Comparison of ENCODE assay signal across 21 cellular contexts in genomic region chr11:1936781-1937615, GRCh38. TPM values are rescaled to one million over a fixed set of nuclear protein-coding genes. Genes with fewer than 3 reads are reported as not detected.
DNase-seq lines count a peak whose midpoint lies in the region; ATAC-seq, FAIRE-seq and TF ChIP-seq lines count a peak whose summit lies in the region.
"Had no signal": no experiment of that assay in that cellular context is flagged by ENCODE, and none has a peak within 500 bp of the region (broad histone marks: within the 10 kb centered on the region; RNA-seq: fewer than 3 reads in every experiment).

No MANE protein-coding gene starts in this region.

- no peaks in the 10 kb centered on the region for H3K27me3 Mint-ChIP-seq in activated naive CD4-positive, alpha-beta T cell treated with anti-CD3 and anti-CD28 coated beads for 36 hours (ENCODE audit: low read depth)

- H3K27ac ChIP-seq in K562 (ENCODE audit: extremely low read depth, low read depth, low read length) = no peak overlapping the region
- H3K27ac ChIP-seq in HepG2 (ENCODE audit: extremely low read length, insufficient read depth, low read length) = no peak overlapping the region
- H3K27ac ChIP-seq in spleen = no peak overlapping the region
- H3K27ac ChIP-seq in GM23248 = no peak overlapping the region

- DNase-seq in activated naive CD4-positive, alpha-beta T cell treated with anti-CD3 and anti-CD28 coated beads, Interleukin-2, amount 50 U/mL, for 16 hours = peak; percentile 8
- no peak for DNase-seq in activated naive CD4-positive, alpha-beta T cell treated with anti-CD3 and anti-CD28 coated beads for 36 hours
- DNase-seq in K562 (ENCODE audit: extremely low read depth in 1 of 4, low spot score in 3 of 4) = no peak
- no peak for DNase-seq in HepG2 (ENCODE audit: low spot score)
- peak; percentile 76 for DNase-seq in spleen
- DNase-seq in GM23248 = no peak
- DNase-seq in OCI-M1 (lab: John Stamatoyannopoulos, UW) = no peak
- DNase-seq: activated CD4-positive, alpha-beta T cell treated with anti-CD3 and anti-CD28 coated beads, Interleukin-2, amount 50 U/mL, for 48 hours; amniotic stem cell; HCEC 1CT; NCI-H1694 treated with DMSO at 0.1 percent for 48 hours; NCI-H510A treated with DMSO at 0.1 percent for 48 hours; retina; stimulated activated CD4-positive, alpha-beta T cell treated with anti-CD3 and anti-CD28 coated beads, Interleukin-2, amount 100 ng/mL, for 48 hours had no signal

- H3K4me3 Mint-ChIP-seq in activated naive CD4-positive, alpha-beta T cell treated with anti-CD3 and anti-CD28 coated beads for 36 hours = no peak overlapping the region
- H3K4me3 Mint-ChIP-seq: naive thymus-derived CD8-positive, alpha-beta T cell had no signal

- no peak for TF ChIP-seq RAD21 in K562 (CRISPR knock-in tag; conservative IDR thresholded peaks at IDR 0.05 in 1 of 2, IDR thresholded peaks at IDR 0.05 in 1 of 2)
- no peak for TF ChIP-seq RAD21 in HepG2 (CRISPR knock-in tag; IDR thresholded peaks at IDR 0.05)

- H3K4me1 Mint-ChIP-seq in activated naive CD4-positive, alpha-beta T cell treated with anti-CD3 and anti-CD28 coated beads for 36 hours (ENCODE audit: low read depth) = peaks cover 3% of the 10 kb centered on the region

- H3K9ac ChIP-seq in K562 (ENCODE audit: insufficient read depth in 1 of 2, low read depth in 2 of 2, low read length in 2 of 2) (no peak overlapping the region), HepG2 (ENCODE audit: insufficient read depth, low read depth, low read length) (no peak overlapping the region), GM23248 (no peak overlapping the region)

- POLR2A ChIA-PET in K562 (lab: Yijun Ruan, JAX) = interaction anchor here (0.6 to 1.2 kb wide), 2 partner anchors 23 to 25 kb away, joined by 3 read pairs; no protein-coding TSS in a partner anchor
- POLR2A ChIA-PET in HepG2 (lab: Yijun Ruan, JAX) = no interaction called here

- H3K27me3 ChIP-seq in K562 (ENCODE audit: control insufficient read depth in 2 of 2, insufficient read depth in 2 of 2, low read length in 2 of 2) (peaks cover 22 to 68% of the 10 kb centered on the region in 2 experiments; a peak in 4 of 5 replicates), HepG2 (ENCODE audit: control insufficient read depth in 1 of 2, insufficient read depth in 2 of 2, low read length in 2 of 2) (peaks cover 18 to 64% of the 10 kb centered on the region in 2 experiments), spleen (replicated peaks in 1 of 7) (peaks cover 0 to 23% (median 0%) of the 10 kb centered on the region in 7 donors), GM23248 (replicated peaks; ENCODE audit: insufficient read depth) (0 out of 2 replicates have a peak, but pooled peaks cover 4% of the 10 kb centered on the region)

- 0 out of 2 replicates have a peak, but pooled peaks cover 4% of the 10 kb centered on the region for H4K20me1 ChIP-seq in K562 (replicated peaks; ENCODE audit: control insufficient read depth, insufficient read depth, low read length)
- no peaks in the 10 kb centered on the region for H4K20me1 ChIP-seq in HepG2 (ENCODE audit: insufficient read depth, low read length)
- H4K20me1 ChIP-seq in GM23248 (ENCODE audit: insufficient read depth) = no peaks in the 10 kb centered on the region

- H3K4me1 ChIP-seq in K562 (replicated peaks in 1 of 2; ENCODE audit: control insufficient read depth in 2 of 2, insufficient read depth in 2 of 2, low read length in 2 of 2) = peaks cover 0 to 45% of the 10 kb centered on the region in 2 experiments; a peak in 2 of 5 replicates
- no peaks in the 10 kb centered on the region for H3K4me1 ChIP-seq in HepG2 (ENCODE audit: insufficient read depth, low read length)
- peaks cover 0 to 9% (median 6%) of the 10 kb centered on the region in 6 donors for H3K4me1 ChIP-seq in spleen
- H3K4me1 ChIP-seq in GM23248 (ENCODE audit: insufficient read depth) = no peaks in the 10 kb centered on the region

- TF ChIP-seq CTCF in K562 (IDR thresholded peaks at IDR 0.05 in 2 of 3, conservative IDR thresholded peaks at IDR 0.05 in 1 of 3; ENCODE audit: insufficient read depth in 2 of 3, low read depth in 1 of 3, low read length in 3 of 3) (no peak), HepG2 (CRISPR knock-in tag; IDR thresholded peaks at IDR 0.05) (no peak), spleen (IDR thresholded peaks at IDR 0.05 in 8 of 11, conservative IDR thresholded peaks at IDR 0.05 in 3 of 11) (no peak)

- TF ChIP-seq POLR2A in K562 (conservative IDR thresholded peaks at IDR 0.05) (no peak), HepG2 (IDR thresholded peaks at IDR 0.05; ENCODE audit: insufficient read depth in 1 of 2, low read depth in 2 of 2, low read length in 2 of 2) (no peak), spleen (IDR thresholded peaks at IDR 0.05) (no peak)

- H3K27ac Mint-ChIP-seq in activated naive CD4-positive, alpha-beta T cell treated with anti-CD3 and anti-CD28 coated beads for 36 hours = no peak overlapping the region
- H3K27ac Mint-ChIP-seq: naive thymus-derived CD8-positive, alpha-beta T cell had no signal

- H3K4me3 ChIP-seq in K562 (no peak overlapping the region), HepG2 (replicated peaks in 1 of 3; ENCODE audit: insufficient read depth in 1 of 3, low read depth in 2 of 3, low read length in 3 of 3) (no peak overlapping the region), spleen (no peak overlapping the region), GM23248 (no peak overlapping the region)

- H3K9me3 ChIP-seq in K562 (replicated peaks; ENCODE audit: control insufficient read depth, insufficient read depth, low read depth, low read length) = no peaks in the 10 kb centered on the region
- no peaks in the 10 kb centered on the region for H3K9me3 ChIP-seq in HepG2 (ENCODE audit: low read length)
- no peaks in the 10 kb centered on the region for H3K9me3 ChIP-seq in spleen
- H3K9me3 ChIP-seq in GM23248 (ENCODE audit: low read depth) = no peaks in the 10 kb centered on the region

- no peaks in the 10 kb centered on the region for H3K9me2 ChIP-seq in GM23248 (ENCODE audit: insufficient read depth)

- H3K79me2 ChIP-seq in K562 (ENCODE audit: control insufficient read depth, insufficient read depth, low read length) = no peaks in the 10 kb centered on the region
- H3K79me2 ChIP-seq in HepG2 (ENCODE audit: insufficient read depth, low read length) = no peaks in the 10 kb centered on the region
- H3K79me2 ChIP-seq in GM23248 (ENCODE audit: insufficient read depth) = no peaks in the 10 kb centered on the region

- no peaks in the 10 kb centered on the region for H3K36me3 Mint-ChIP-seq in activated naive CD4-positive, alpha-beta T cell treated with anti-CD3 and anti-CD28 coated beads for 36 hours (ENCODE audit: low read depth)
- H3K36me3 Mint-ChIP-seq: naive thymus-derived CD8-positive, alpha-beta T cell had no signal

- CTCF ChIA-PET in activated naive CD4-positive, alpha-beta T cell treated with anti-CD3 and anti-CD28 coated beads for 36 hours (lab: Charles Lee) = interaction anchor here (0.8 kb wide), 1 partner anchor 284 kb away, joined by 4 read pairs; no protein-coding TSS in a partner anchor
- CTCF ChIA-PET in K562 (lab: Yijun Ruan, JAX; ENCODE audit: low intra/inter-chr PET ratio) = interaction anchor here (0.7 kb wide), 1 partner anchor 1293 kb away, joined by 3 read pairs; no protein-coding TSS in a partner anchor
- CTCF ChIA-PET in HepG2 (lab: Yijun Ruan, JAX; ENCODE audit: low intra/inter-chr PET ratio, low total read pairs) = no interaction called here

- H3K36me3 ChIP-seq in K562 (ENCODE audit: control insufficient read depth, insufficient read depth, low read length) = no peaks in the 10 kb centered on the region
- no peaks in the 10 kb centered on the region for H3K36me3 ChIP-seq in HepG2 (replicated peaks in 1 of 2; ENCODE audit: control insufficient read depth in 1 of 2, insufficient read depth in 2 of 2, low read length in 2 of 2)
- no peaks in the 10 kb centered on the region for H3K36me3 ChIP-seq in spleen
- H3K36me3 ChIP-seq in GM23248 (ENCODE audit: low read depth) = no peaks in the 10 kb centered on the region

- 5% methylated on average over 23 of the region's 34 CpGs for WGBS in K562 (ENCODE audit: insufficient coverage, low coverage, missing lambda C conversion rate)
- 82% methylated on average over 3 of the region's 34 CpGs for WGBS in HepG2 (ENCODE audit: low lambda C conversion rate)
- 83 to 93% (median 91%) methylated on average over 15 to 34 of the region's 34 CpGs for WGBS in spleen, 5 donors
- WGBS in GM23248 (ENCODE audit: low coverage in 1 of 2, low lambda C conversion rate in 2 of 2, missing lambda C conversion rate in 2 of 2), 2 experiments = 71 to 72% methylated on average over 19 to 33 of the region's 34 CpGs

- H2AFZ ChIP-seq in K562 (ENCODE audit: low read depth, low read length) (no peak overlapping the region), HepG2 (ENCODE audit: low read length) (no peak overlapping the region), GM23248 (no peak overlapping the region)

- FAIRE-seq in K562 (lab: Jason Lieb, UNC) (no peak), HepG2 (lab: Jason Lieb, UNC) (no peak)
- FAIRE-seq: D721Med had no signal

- H3F3A ChIP-seq in GM23248 (ENCODE audit: insufficient read depth) = no peaks in the 10 kb centered on the region

- H3K4me2 ChIP-seq in K562 (ENCODE audit: insufficient read depth, low read length) (no peak overlapping the region), HepG2 (ENCODE audit: low read depth, low read length) (no peak overlapping the region), GM23248 (ENCODE audit: unreplicated experiment) (no peak overlapping the region)

- no peak for TF ChIP-seq EP300 in K562 (IDR thresholded peaks at IDR 0.05; ENCODE audit: low read length)
- no peak for TF ChIP-seq EP300 in HepG2 (IDR thresholded peaks at IDR 0.05; ENCODE audit: low read depth in 2 of 2, low read length in 2 of 2)
- TF ChIP-seq EP300 in HepG2 (CRISPR knock-in tag; IDR thresholded peaks at IDR 0.05; ENCODE audit: borderline replicate concordance) = no peak

- no peaks in the 10 kb centered on the region for H3K9me1 ChIP-seq in K562 (ENCODE audit: control insufficient read depth, insufficient read depth, low read length)

- ATAC-seq in K562 (peak; percentile 42), HepG2 (peak; percentile 20), HG03342 (IDR thresholded peaks at IDR 0.05; ENCODE audit: unreplicated experiment) (no peak)
- ATAC-seq: naive thymus-derived CD8-positive, alpha-beta T cell had no signal

- no TSS peak for BruUV-seq in K562 (replicated peaks; lab: Mats Ljungman, UMichigan)
- BruUV-seq in HepG2 (replicated peaks; lab: Mats Ljungman, UMichigan) = no TSS peak

- no peaks in the 10 kb centered on the region for H3K9me3 Mint-ChIP-seq in activated naive CD4-positive, alpha-beta T cell treated with anti-CD3 and anti-CD28 coated beads for 36 hours
- H3K9me3 Mint-ChIP-seq: naive thymus-derived CD8-positive, alpha-beta T cell had no signal

- in situ Hi-C loops in K562 (cut with MboI) (no loop called here), HepG2 (cut with HindIII; ENCODE audit: extremely low pct_ligation_motif_present, low pct_unique_long_range_greater_than_20kb) (no loop called here), GM23248 (cut with MboI) (no loop called here)

- intact Hi-C loops in activated naive CD4-positive, alpha-beta T cell treated with anti-CD3 and anti-CD28 coated beads for 36 hours (cut with micrococcal nuclease) = no loop called here
- intact Hi-C loops in K562 (cut with micrococcal nuclease) (no loop called here), HepG2 (cut with micrococcal nuclease; ENCODE audit: unreplicated experiment) (no loop called here), spleen (cut with DNase I; ENCODE audit: low total_unique reads) (no loop called here)

RNA-seq across cellular contexts. Expression of gene MRPL23, which starts 10.1 kb away (rescaled TPM):
- 100 to 1,000 TPM; 125 to 127 TPM for total RNA-seq in activated naive CD4-positive, alpha-beta T cell treated with anti-CD3 and anti-CD28 coated beads for 36 hours
- total RNA-seq in K562 (2011; cell fraction: chromatin; rRNA removed; ENCODE audit: low replicate concordance) = 26.8 and 80.9 TPM in 2 replicates
- total RNA-seq in K562 (2011; cell fraction: nucleolus; rRNA removed) = 67.7 and 84.7 TPM in 2 replicates
- total RNA-seq in K562 (2011; cell fraction: nucleoplasm; rRNA removed) = 43.5 and 46.6 TPM in 2 replicates
- total RNA-seq in K562 (2014; rRNA removed) = 109 and 128 TPM in 2 replicates
- 17.5 and 22.7 TPM in 2 replicates for total RNA-seq in K562 (2014; rRNA removed; fragmentation: Illumina TruSeq; extraction: Trizol)
- total RNA-seq in K562 (2015; rRNA removed; fragmentation: Illumina TruSeq; extraction: Trizol) = 46.2 and 53.3 TPM in 2 replicates
- 63.7 and 72.7 TPM in 2 replicates for total RNA-seq in K562 (2021)
- 35.5 and 50.9 TPM in 2 replicates for polyA plus RNA-seq in K562 (2011; rRNA removed)
- 131 and 155 TPM in 2 replicates for polyA plus RNA-seq in K562 (2011; cell fraction: cytosol; rRNA removed)
- polyA plus RNA-seq in K562 (2011; cell fraction: nucleus; rRNA removed) = 75.9 and 80.7 TPM in 2 replicates
- 44.3 and 53.3 TPM in 2 replicates for polyA plus RNA-seq in K562 (2012)
- 37.4 and 42.9 TPM in 2 replicates for polyA plus RNA-seq in K562 (2014; fragmentation: Illumina TruSeq; extraction: Trizol)
- 1 to 10 TPM in 1 of 2 experiments, under 1 TPM in 1; 0.44 to 1.1 TPM for polyA plus RNA-seq in K562 (2014; fragmentation: Nextera tagmentation; extraction: Ambion mirVana)
- polyA plus RNA-seq in K562 (2014; rRNA removed) = 79.9 and 85.9 TPM in 2 replicates
- polyA minus RNA-seq in K562 (2011; rRNA and poly(A)+ RNA removed) = 19.0 and 20.5 TPM in 2 replicates
- 40.8 and 45.4 TPM in 2 replicates for polyA minus RNA-seq in K562 (2011; cell fraction: cytosol; rRNA and poly(A)+ RNA removed)
- polyA minus RNA-seq in K562 (2011; cell fraction: nucleus; rRNA and poly(A)+ RNA removed) = 53.0 and 70.8 TPM in 2 replicates
- 123 and 126 TPM in 2 replicates for total RNA-seq in HepG2 (2016; rRNA removed; fragmentation: Illumina TruSeq; extraction: Trizol)
- total RNA-seq in HepG2 (2016; cell fraction: cytosol; rRNA removed; fragmentation: Illumina TruSeq; extraction: Trizol; ENCODE audit: low read depth) = 53.4 and 58.2 TPM in 2 replicates
- 128 and 132 TPM in 2 replicates for total RNA-seq in HepG2 (2016; cell fraction: insoluble cytoplasmic fraction; rRNA removed; fragmentation: Illumina TruSeq; extraction: Trizol)
- 80.8 and 94.7 TPM in 2 replicates for total RNA-seq in HepG2 (2016; cell fraction: membrane; rRNA removed; fragmentation: Illumina TruSeq; extraction: Trizol)
- 49.8 and 57.3 TPM in 2 replicates for total RNA-seq in HepG2 (2016; cell fraction: nucleus; rRNA removed; fragmentation: Illumina TruSeq; extraction: Trizol)
- polyA plus RNA-seq in HepG2 (2011; rRNA removed) = 63.1 and 67.8 TPM in 2 replicates
- polyA plus RNA-seq in HepG2 (2011; cell fraction: cytosol; rRNA removed) = 127 and 181 TPM in 2 replicates
- 73.2 and 99.6 TPM in 2 replicates for polyA plus RNA-seq in HepG2 (2011; cell fraction: nucleus; rRNA removed)
- 44.3 and 57.8 TPM in 2 replicates for polyA plus RNA-seq in HepG2 (2012)
- polyA plus RNA-seq in HepG2 (2016; cell fraction: cytosol; fragmentation: Illumina TruSeq; extraction: Trizol; ENCODE audit: low read depth) = 59.4 and 69.4 TPM in 2 replicates
- 137 TPM in 2 replicates for polyA plus RNA-seq in HepG2 (2016; cell fraction: insoluble cytoplasmic fraction; fragmentation: Illumina TruSeq; extraction: Trizol; ENCODE audit: low read depth)
- polyA plus RNA-seq in HepG2 (2016; cell fraction: membrane; fragmentation: Illumina TruSeq; extraction: Trizol; ENCODE audit: low read depth) = 70.9 and 88.2 TPM in 2 replicates
- 88.0 and 95.8 TPM in 2 replicates for polyA plus RNA-seq in HepG2 (2016; cell fraction: nucleus; fragmentation: Illumina TruSeq; extraction: Trizol; ENCODE audit: insufficient read depth, low read depth)
- polyA minus RNA-seq in HepG2 (2011; rRNA and poly(A)+ RNA removed; ENCODE audit: low replicate concordance) = 35.5 and 42.4 TPM in 2 replicates
- polyA minus RNA-seq in HepG2 (2011; cell fraction: cytosol; rRNA and poly(A)+ RNA removed) = 25.7 and 31.7 TPM in 2 replicates
- polyA minus RNA-seq in HepG2 (2011; cell fraction: nucleus; rRNA and poly(A)+ RNA removed) = 29.7 and 35.8 TPM in 2 replicates
- 10 to 100 TPM; 32.5 to 75.2 (median 44.5) TPM for total RNA-seq in spleen
- polyA plus RNA-seq in spleen = 100 to 1,000 TPM in 2 of 3 donors, 10 to 100 TPM in 1; 58.7 to 160 (median 122) TPM
- total RNA-seq in GM23248 (2014; rRNA removed; shearing (Covaris generic)) = 47.7 and 70.6 TPM in 2 replicates
- polyA plus RNA-seq in GM23248 (2016; fragmentation: Nextera tagmentation; extraction: Ambion mirVana) = 40.5 and 40.9 TPM in 2 replicates

RNA-seq across cellular contexts. Expression of gene TNNT3, which starts 17.5 kb away (rescaled TPM):
- total RNA-seq in activated naive CD4-positive, alpha-beta T cell treated with anti-CD3 and anti-CD28 coated beads for 36 hours = 1 to 10 TPM; 2.3 to 3.3 TPM
- not detected in 2 replicates for total RNA-seq in K562 (2011; cell fraction: chromatin; rRNA removed; ENCODE audit: low replicate concordance)
- not detected in 2 replicates for total RNA-seq in K562 (2011; cell fraction: nucleolus; rRNA removed)
- total RNA-seq in K562 (2011; cell fraction: nucleoplasm; rRNA removed) = not detected in 2 replicates
- total RNA-seq in K562 (2014; rRNA removed) = not detected in 2 replicates
- total RNA-seq in K562 (2014; rRNA removed; fragmentation: Illumina TruSeq; extraction: Trizol) = not detected in 2 replicates
- not detected in 2 replicates for total RNA-seq in K562 (2015; rRNA removed; fragmentation: Illumina TruSeq; extraction: Trizol)
- total RNA-seq in K562 (2021) = not detected in 2 replicates
- 0.10 TPM in 1 of 2 replicates, not detected in the other for polyA plus RNA-seq in K562 (2011; rRNA removed)
- not detected in 2 replicates for polyA plus RNA-seq in K562 (2011; cell fraction: cytosol; rRNA removed)
- polyA plus RNA-seq in K562 (2011; cell fraction: nucleus; rRNA removed) = 0.41 and 0.70 TPM in 2 replicates
- polyA plus RNA-seq in K562 (2012) = not detected in 2 replicates
- polyA plus RNA-seq in K562 (2014; fragmentation: Illumina TruSeq; extraction: Trizol) = not detected in 2 replicates
- polyA plus RNA-seq in K562 (2014; fragmentation: Nextera tagmentation; extraction: Ambion mirVana) = not detected
- polyA plus RNA-seq in K562 (2014; rRNA removed) = not detected in 2 replicates
- polyA minus RNA-seq in K562 (2011; rRNA and poly(A)+ RNA removed) = not detected in 2 replicates
- not detected in 2 replicates for polyA minus RNA-seq in K562 (2011; cell fraction: cytosol; rRNA and poly(A)+ RNA removed)
- not detected in 2 replicates for polyA minus RNA-seq in K562 (2011; cell fraction: nucleus; rRNA and poly(A)+ RNA removed)
- not detected in 2 replicates for total RNA-seq in HepG2 (2016; rRNA removed; fragmentation: Illumina TruSeq; extraction: Trizol)
- total RNA-seq in HepG2 (2016; cell fraction: cytosol; rRNA removed; fragmentation: Illumina TruSeq; extraction: Trizol; ENCODE audit: low read depth) = not detected in 2 replicates
- total RNA-seq in HepG2 (2016; cell fraction: insoluble cytoplasmic fraction; rRNA removed; fragmentation: Illumina TruSeq; extraction: Trizol) = not detected in 2 replicates
- not detected in 2 replicates for total RNA-seq in HepG2 (2016; cell fraction: membrane; rRNA removed; fragmentation: Illumina TruSeq; extraction: Trizol)
- not detected in 2 replicates for total RNA-seq in HepG2 (2016; cell fraction: nucleus; rRNA removed; fragmentation: Illumina TruSeq; extraction: Trizol)
- not detected in 2 replicates for polyA plus RNA-seq in HepG2 (2011; rRNA removed)
- polyA plus RNA-seq in HepG2 (2011; cell fraction: cytosol; rRNA removed) = not detected in 2 replicates
- not detected in 2 replicates for polyA plus RNA-seq in HepG2 (2011; cell fraction: nucleus; rRNA removed)
- not detected in 2 replicates for polyA plus RNA-seq in HepG2 (2012)
- polyA plus RNA-seq in HepG2 (2016; cell fraction: cytosol; fragmentation: Illumina TruSeq; extraction: Trizol; ENCODE audit: low read depth) = not detected in 2 replicates
- polyA plus RNA-seq in HepG2 (2016; cell fraction: insoluble cytoplasmic fraction; fragmentation: Illumina TruSeq; extraction: Trizol; ENCODE audit: low read depth) = not detected in 2 replicates
- not detected in 2 replicates for polyA plus RNA-seq in HepG2 (2016; cell fraction: membrane; fragmentation: Illumina TruSeq; extraction: Trizol; ENCODE audit: low read depth)
- not detected in 2 replicates for polyA plus RNA-seq in HepG2 (2016; cell fraction: nucleus; fragmentation: Illumina TruSeq; extraction: Trizol; ENCODE audit: insufficient read depth, low read depth)
- polyA minus RNA-seq in HepG2 (2011; rRNA and poly(A)+ RNA removed; ENCODE audit: low replicate concordance) = not detected in 2 replicates
- polyA minus RNA-seq in HepG2 (2011; cell fraction: cytosol; rRNA and poly(A)+ RNA removed) = not detected in 2 replicates
- polyA minus RNA-seq in HepG2 (2011; cell fraction: nucleus; rRNA and poly(A)+ RNA removed) = not detected in 2 replicates
- total RNA-seq in spleen = 1 to 10 TPM in 5 of 7 donors, under 1 TPM in 1, not detected in 1; 0.97 to 4.9 (median 1.9) TPM
- polyA plus RNA-seq in spleen = 1 to 10 TPM in 2 of 3 donors, under 1 TPM in 1; 0.64 to 4.4 (median 3.5) TPM
- not detected in 2 replicates for total RNA-seq in GM23248 (2014; rRNA removed; shearing (Covaris generic))
- polyA plus RNA-seq in GM23248 (2016; fragmentation: Nextera tagmentation; extraction: Ambion mirVana) = not detected in 2 replicates
- total RNA-seq: lung microvascular endothelial cell, temporal lobe had no signal

RNA-seq across cellular contexts. Expression of gene PRR33, which starts 45.3 kb away (rescaled TPM):
- under 1 TPM; 0.07 to 0.12 TPM for total RNA-seq in activated naive CD4-positive, alpha-beta T cell treated with anti-CD3 and anti-CD28 coated beads for 36 hours
- total RNA-seq in K562 (2011; cell fraction: chromatin; rRNA removed; ENCODE audit: low replicate concordance) = not detected in 2 replicates
- not detected in 2 replicates for total RNA-seq in K562 (2011; cell fraction: nucleolus; rRNA removed)
- total RNA-seq in K562 (2011; cell fraction: nucleoplasm; rRNA removed) = not detected in 2 replicates
- not detected in 2 replicates for total RNA-seq in K562 (2014; rRNA removed)
- total RNA-seq in K562 (2014; rRNA removed; fragmentation: Illumina TruSeq; extraction: Trizol) = not detected in 2 replicates
- not detected in 2 replicates for total RNA-seq in K562 (2015; rRNA removed; fragmentation: Illumina TruSeq; extraction: Trizol)
- total RNA-seq in K562 (2021) = not detected in 2 replicates
- polyA plus RNA-seq in K562 (2011; rRNA removed) = not detected in 2 replicates
- not detected in 2 replicates for polyA plus RNA-seq in K562 (2011; cell fraction: cytosol; rRNA removed)
- polyA plus RNA-seq in K562 (2011; cell fraction: nucleus; rRNA removed) = not detected in 2 replicates
- not detected in 2 replicates for polyA plus RNA-seq in K562 (2012)
- polyA plus RNA-seq in K562 (2014; fragmentation: Illumina TruSeq; extraction: Trizol) = not detected in 2 replicates
- not detected for polyA plus RNA-seq in K562 (2014; fragmentation: Nextera tagmentation; extraction: Ambion mirVana)
- polyA plus RNA-seq in K562 (2014; rRNA removed) = not detected in 2 replicates
- not detected in 2 replicates for polyA minus RNA-seq in K562 (2011; rRNA and poly(A)+ RNA removed)
- polyA minus RNA-seq in K562 (2011; cell fraction: cytosol; rRNA and poly(A)+ RNA removed) = not detected in 2 replicates
- polyA minus RNA-seq in K562 (2011; cell fraction: nucleus; rRNA and poly(A)+ RNA removed) = not detected in 2 replicates
- not detected in 2 replicates for total RNA-seq in HepG2 (2016; rRNA removed; fragmentation: Illumina TruSeq; extraction: Trizol)
- total RNA-seq in HepG2 (2016; cell fraction: cytosol; rRNA removed; fragmentation: Illumina TruSeq; extraction: Trizol; ENCODE audit: low read depth) = not detected in 2 replicates
- not detected in 2 replicates for total RNA-seq in HepG2 (2016; cell fraction: insoluble cytoplasmic fraction; rRNA removed; fragmentation: Illumina TruSeq; extraction: Trizol)
- not detected in 2 replicates for total RNA-seq in HepG2 (2016; cell fraction: membrane; rRNA removed; fragmentation: Illumina TruSeq; extraction: Trizol)
- total RNA-seq in HepG2 (2016; cell fraction: nucleus; rRNA removed; fragmentation: Illumina TruSeq; extraction: Trizol) = not detected in 2 replicates
- not detected in 2 replicates for polyA plus RNA-seq in HepG2 (2011; rRNA removed)
- polyA plus RNA-seq in HepG2 (2011; cell fraction: cytosol; rRNA removed) = not detected in 2 replicates
- not detected in 2 replicates for polyA plus RNA-seq in HepG2 (2011; cell fraction: nucleus; rRNA removed)
- 0.05 TPM in 1 of 2 replicates, not detected in the other for polyA plus RNA-seq in HepG2 (2012)
- not detected in 2 replicates for polyA plus RNA-seq in HepG2 (2016; cell fraction: cytosol; fragmentation: Illumina TruSeq; extraction: Trizol; ENCODE audit: low read depth)
- polyA plus RNA-seq in HepG2 (2016; cell fraction: insoluble cytoplasmic fraction; fragmentation: Illumina TruSeq; extraction: Trizol; ENCODE audit: low read depth) = not detected in 2 replicates
- not detected in 2 replicates for polyA plus RNA-seq in HepG2 (2016; cell fraction: membrane; fragmentation: Illumina TruSeq; extraction: Trizol; ENCODE audit: low read depth)
- polyA plus RNA-seq in HepG2 (2016; cell fraction: nucleus; fragmentation: Illumina TruSeq; extraction: Trizol; ENCODE audit: insufficient read depth, low read depth) = not detected in 2 replicates
- not detected in 2 replicates for polyA minus RNA-seq in HepG2 (2011; rRNA and poly(A)+ RNA removed; ENCODE audit: low replicate concordance)
- not detected in 2 replicates for polyA minus RNA-seq in HepG2 (2011; cell fraction: cytosol; rRNA and poly(A)+ RNA removed)
- polyA minus RNA-seq in HepG2 (2011; cell fraction: nucleus; rRNA and poly(A)+ RNA removed) = not detected in 2 replicates
- not detected for total RNA-seq in spleen
- under 1 TPM; 0.03 to 0.64 (median 0.20) TPM for polyA plus RNA-seq in spleen
- not detected in 2 replicates for total RNA-seq in GM23248 (2014; rRNA removed; shearing (Covaris generic))
- not detected in 2 replicates for polyA plus RNA-seq in GM23248 (2016; fragmentation: Nextera tagmentation; extraction: Ambion mirVana)
- total RNA-seq: cerebellum; lung microvascular endothelial cell; naive thymus-derived CD8-positive, alpha-beta T cell; OCI-LY7; temporal lobe had no signal

Comparison
In these comparisons a context has a peak if more than half of its experiments do, and no peak if none do; other contexts are left out.
1. DNase-seq: peak in activated naive CD4-positive, alpha-beta T cell treated with anti-CD3 and anti-CD28 coated beads, Interleukin-2, amount 50 U/mL, for 16 hours (single experiment) and spleen (single experiment); none in activated naive CD4-positive, alpha-beta T cell treated with anti-CD3 and anti-CD28 coated beads for 36 hours (single experiment), K562 (0 of 4), HepG2 (single experiment), GM23248 (single experiment) and OCI-M1 (single experiment).